ENCODE assay signal across 35 cellular contexts in genomic region chr11:103566116-103566515, GRCh38.
"Had no signal": no experiment of that assay in that cellular context is flagged by ENCODE, and none has a peak within 500 bp of the region (broad histone marks: within the 10 kb centered on the region; RNA-seq: fewer than 3 reads in every experiment).

No MANE protein-coding gene starts in this region.

- H3K4me2 ChIP-seq: KMS-11 had no signal

- H3K9me3 ChIP-seq: MG63 had no signal

- H3K36me3 ChIP-seq: MG63 had no signal

- H3K9ac ChIP-seq: KMS-11 had no signal

- H3K4me3 ChIP-seq: MG63 had no signal

- H3K27me3 ChIP-seq: MG63 had no signal

- DNase-seq: Karpas-422, Kasumi-1, MG63, MM.1S, MV-4-11, NCI-H1048, NCI-H1092, NCI-H1092 treated with DMSO at 0.1 percent for 48 hours, NCI-H1105, NCI-H1105 treated with DMSO at 0.1 percent for 48 hours, NCI-H1417, NCI-H1417 treated with DMSO at 0.1 percent for 48 hours, NCI-H1436, NCI-H1436 treated with DMSO at 0.1 percent for 48 hours, NCI-H146, NCI-H1694, NCI-H1694 treated with DMSO at 0.1 percent for 48 hours, NCI-H187, NCI-H187 treated with DMSO at 0.1 percent for 48 hours, NCI-H1930, NCI-H2029, NCI-H2029 treated with DMSO at 0.1 percent for 48 hours, NCI-H2081, NCI-H2081 treated with DMSO at 0.1 percent for 48 hours, NCI-H2107, NCI-H2171, NCI-H2171 treated with DMSO at 0.1 percent for 48 hours, NCI-H2227 treated with DMSO at 0.1 percent for 48 hours, NCI-H226, NCI-H345, NCI-H446, NCI-H446 treated with DMSO at 0.1 percent for 48 hours, NCI-H510A, NCI-H524 had no signal

- H3K27ac ChIP-seq: KMS-11 had no signal
